16 cellular contexts compared by ENCODE assay signal in the genomic region with DNA sequence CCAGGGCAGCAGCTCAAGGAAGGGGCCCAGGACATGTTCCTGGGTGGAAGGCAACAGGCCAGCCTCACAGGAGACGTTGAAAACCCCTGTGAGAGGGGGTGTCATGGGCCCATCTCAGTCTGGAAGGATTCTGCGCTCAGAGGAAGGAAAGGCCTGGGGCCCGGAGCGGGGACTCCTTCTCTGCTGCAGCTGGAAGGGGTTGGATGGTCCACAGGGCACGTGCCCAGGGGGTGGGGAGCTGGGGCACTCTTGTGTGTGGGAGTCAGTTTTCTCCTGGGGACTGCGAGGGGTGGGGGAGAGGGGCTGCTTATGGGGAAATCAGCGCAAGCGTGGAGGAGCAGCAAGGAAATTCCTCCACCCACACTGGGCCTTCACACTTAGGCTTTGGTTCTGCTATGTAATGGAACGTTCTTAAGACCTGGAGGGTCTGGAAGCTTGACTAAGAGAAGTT. TPM values are rescaled to one million over a fixed set of nuclear protein-coding genes. Genes with fewer than 3 reads are reported as not detected.
DNase-seq lines count a peak whose midpoint lies in the region; ATAC-seq and TF ChIP-seq lines count a peak whose summit lies in the region.
"Had no signal": no experiment of that assay in that cellular context is flagged by ENCODE, and none has a peak within 500 bp of the region (broad histone marks: within the 10 kb centered on the region; RNA-seq: fewer than 3 reads in every experiment).

No MANE protein-coding gene starts in this region.

- H3K27ac ChIP-seq in thoracic aorta, result no peak overlapping the region
- H3K27ac ChIP-seq: brain microvascular endothelial cell, KMS-11 had no signal

- H3K4me1 Mint-ChIP-seq in activated naive CD8-positive, alpha-beta T cell treated with anti-CD3 and anti-CD28 coated beads, Interleukin-2, amount 50 U/mL, for 24 hours, result peaks cover 32% of the 10 kb centered on the region
- H3K4me1 Mint-ChIP-seq in activated naive CD8-positive, alpha-beta T cell treated with anti-CD3 and anti-CD28 coated beads for 36 hours, result peaks cover 27% of the 10 kb centered on the region
- H3K4me1 Mint-ChIP-seq in activated CD8-positive, alpha-beta memory T cell treated with anti-CD3 and anti-CD28 coated beads, Interleukin-2, amount 10 ng/mL, durations not matched to agents 7 days and 5 days, result peaks cover 10% of the 10 kb centered on the region
- peaks cover 31% of the 10 kb centered on the region for H3K4me1 Mint-ChIP-seq in memory B cell

- TF ChIP-seq CTCF in thoracic aorta (IDR thresholded peaks at IDR 0.05), result no peak

- no peaks in the 10 kb centered on the region for H3K9me3 Mint-ChIP-seq in activated naive CD8-positive, alpha-beta T cell treated with anti-CD3 and anti-CD28 coated beads, Interleukin-2, amount 50 U/mL, for 24 hours
- no peaks in the 10 kb centered on the region for H3K9me3 Mint-ChIP-seq in activated naive CD8-positive, alpha-beta T cell treated with anti-CD3 and anti-CD28 coated beads for 36 hours
- H3K9me3 Mint-ChIP-seq in activated CD8-positive, alpha-beta memory T cell treated with anti-CD3 and anti-CD28 coated beads, Interleukin-2, amount 10 ng/mL, durations not matched to agents 7 days and 5 days (ENCODE audit: low read depth), result no peaks in the 10 kb centered on the region
- H3K9me3 Mint-ChIP-seq in memory B cell, result no peaks in the 10 kb centered on the region
- H3K9me3 Mint-ChIP-seq: T-cell had no signal

- H3K27me3 Mint-ChIP-seq in activated naive CD8-positive, alpha-beta T cell treated with anti-CD3 and anti-CD28 coated beads, Interleukin-2, amount 50 U/mL, for 24 hours, result no peaks in the 10 kb centered on the region
- H3K27me3 Mint-ChIP-seq in activated naive CD8-positive, alpha-beta T cell treated with anti-CD3 and anti-CD28 coated beads for 36 hours, result no peaks in the 10 kb centered on the region
- H3K27me3 Mint-ChIP-seq in activated CD8-positive, alpha-beta memory T cell treated with anti-CD3 and anti-CD28 coated beads, Interleukin-2, amount 10 ng/mL, durations not matched to agents 7 days and 5 days, result peaks cover 11% of the 10 kb centered on the region
- no peaks in the 10 kb centered on the region for H3K27me3 Mint-ChIP-seq in memory B cell
- H3K27me3 Mint-ChIP-seq: T-cell had no signal

- no peaks in the 10 kb centered on the region for H3K27me3 ChIP-seq in thoracic aorta (replicated peaks; ENCODE audit: insufficient read depth)

- DNase-seq in activated naive CD8-positive, alpha-beta T cell treated with anti-CD3 and anti-CD28 coated beads, Interleukin-2, amount 50 U/mL, for 24 hours, result no peak
- DNase-seq in activated naive CD8-positive, alpha-beta T cell treated with anti-CD3 and anti-CD28 coated beads for 36 hours, result no peak
- peak; percentile 37 for DNase-seq in activated CD8-positive, alpha-beta memory T cell treated with anti-CD3 and anti-CD28 coated beads, Interleukin-2, amount 10 ng/mL, durations not matched to agents 7 days and 5 days
- DNase-seq in memory B cell (ENCODE audit: low spot score in 2 of 2), result no peak
- peak; percentile 0 for DNase-seq in thoracic aorta (ENCODE audit: low spot score)
- no peak for DNase-seq in hepatic stellate cell (ENCODE audit: low spot score)
- DNase-seq in dedifferentiated amniotic fluid mesenchymal stem cell (ENCODE audit: extremely low spot score), result no peak
- DNase-seq: activated CD4-positive, alpha-beta T cell treated with anti-CD3 and anti-CD28 coated beads for 4 hours; brain microvascular endothelial cell; Calu3; NCI-H146; NCI-H524 treated with DMSO at 0.1 percent for 48 hours; substantia nigra had no signal

- H3K36me3 ChIP-seq in thoracic aorta, result no peaks in the 10 kb centered on the region
- H3K36me3 ChIP-seq: brain microvascular endothelial cell had no signal

- CTCF ChIA-PET in activated CD8-positive, alpha-beta memory T cell treated with anti-CD3 and anti-CD28 coated beads, Interleukin-2, amount 10 ng/mL, durations not matched to agents 7 days and 5 days (lab: Charles Lee), result interaction anchor here (0.8 to 1.2 kb wide), 2 partner anchors 11 kb away, joined by 3 read pairs; no protein-coding TSS in a partner anchor

- H3K9me3 ChIP-seq in thoracic aorta, result no peaks in the 10 kb centered on the region

- H3K4me3 ChIP-seq in thoracic aorta, result no peak overlapping the region

- peaks cover 12 to 19% of the 10 kb centered on the region in 2 donors for H3K4me1 ChIP-seq in thoracic aorta (ENCODE audit: control insufficient read depth in 1 of 2, low read depth in 2 of 2)

- H3K27ac Mint-ChIP-seq in activated naive CD8-positive, alpha-beta T cell treated with anti-CD3 and anti-CD28 coated beads, Interleukin-2, amount 50 U/mL, for 24 hours, result peak overlapping the region; percentile 46
- no peak overlapping the region for H3K27ac Mint-ChIP-seq in activated naive CD8-positive, alpha-beta T cell treated with anti-CD3 and anti-CD28 coated beads for 36 hours
- H3K27ac Mint-ChIP-seq in activated CD8-positive, alpha-beta memory T cell treated with anti-CD3 and anti-CD28 coated beads, Interleukin-2, amount 10 ng/mL, durations not matched to agents 7 days and 5 days, result no peak overlapping the region
- peak overlapping the region; percentile 83 for H3K27ac Mint-ChIP-seq in memory B cell
- H3K27ac Mint-ChIP-seq: T-cell had no signal

- peaks cover 6% of the 10 kb centered on the region for H3K36me3 Mint-ChIP-seq in activated naive CD8-positive, alpha-beta T cell treated with anti-CD3 and anti-CD28 coated beads, Interleukin-2, amount 50 U/mL, for 24 hours (ENCODE audit: low read depth)
- peaks cover 7% of the 10 kb centered on the region for H3K36me3 Mint-ChIP-seq in activated naive CD8-positive, alpha-beta T cell treated with anti-CD3 and anti-CD28 coated beads for 36 hours
- H3K36me3 Mint-ChIP-seq in activated CD8-positive, alpha-beta memory T cell treated with anti-CD3 and anti-CD28 coated beads, Interleukin-2, amount 10 ng/mL, durations not matched to agents 7 days and 5 days, result no peaks in the 10 kb centered on the region
- no peaks in the 10 kb centered on the region for H3K36me3 Mint-ChIP-seq in memory B cell
- H3K36me3 Mint-ChIP-seq: T-cell had no signal

- no peak overlapping the region for H3K4me3 Mint-ChIP-seq in activated naive CD8-positive, alpha-beta T cell treated with anti-CD3 and anti-CD28 coated beads, Interleukin-2, amount 50 U/mL, for 24 hours
- no peak overlapping the region for H3K4me3 Mint-ChIP-seq in activated naive CD8-positive, alpha-beta T cell treated with anti-CD3 and anti-CD28 coated beads for 36 hours
- H3K4me3 Mint-ChIP-seq in activated CD8-positive, alpha-beta memory T cell treated with anti-CD3 and anti-CD28 coated beads, Interleukin-2, amount 10 ng/mL, durations not matched to agents 7 days and 5 days, result no peak overlapping the region
- H3K4me3 Mint-ChIP-seq in memory B cell, result no peak overlapping the region
- H3K4me3 Mint-ChIP-seq: T-cell had no signal

- ATAC-seq in activated naive CD8-positive, alpha-beta T cell treated with anti-CD3 and anti-CD28 coated beads, Interleukin-2, amount 50 U/mL, for 24 hours, result no peak
- no peak for ATAC-seq in activated CD8-positive, alpha-beta memory T cell treated with anti-CD3 and anti-CD28 coated beads, Interleukin-2, amount 10 ng/mL, durations not matched to agents 7 days and 5 days
- ATAC-seq in memory B cell (ENCODE audit: low read depth), result no peak
- ATAC-seq in thoracic aorta (ENCODE audit: insufficient number of reproducible peaks, low FRiP score, low read depth), result no peak
- ATAC-seq in activated CD4-positive, CD25-positive, alpha-beta regulatory T cell treated with anti-CD3 and anti-CD28 coated beads, Interleukin-2, amount 50 U/mL, for 24 hours, result no peak
- ATAC-seq: T-cell had no signal

RNA-seq across cellular contexts. Expression of a gene that starts 2.9 kb away (rescaled TPM):
- total RNA-seq in activated naive CD8-positive, alpha-beta T cell treated with anti-CD3 and anti-CD28 coated beads for 36 hours, result 10 to 100 TPM; 49.4 to 49.6 TPM
- 10 to 100 TPM; 83.8 to 85.3 TPM for total RNA-seq in activated CD8-positive, alpha-beta memory T cell treated with anti-CD3 and anti-CD28 coated beads, Interleukin-2, amount 10 ng/mL, durations not matched to agents 7 days and 5 days
- total RNA-seq in thoracic aorta, result 10 to 100 TPM; 53.9 to 54.6 TPM

Comparison
In these comparisons a context has a peak if more than half of its experiments do, and no peak if none do; other contexts are left out.
1. H3K27ac Mint-ChIP-seq: peak in activated naive CD8-positive, alpha-beta T cell treated with anti-CD3 and anti-CD28 coated beads, Interleukin-2, amount 50 U/mL, for 24 hours (single experiment) and memory B cell (single experiment); none in activated naive CD8-positive, alpha-beta T cell treated with anti-CD3 and anti-CD28 coated beads for 36 hours (single experiment) and activated CD8-positive, alpha-beta memory T cell treated with anti-CD3 and anti-CD28 coated beads, Interleukin-2, amount 10 ng/mL, durations not matched to agents 7 days and 5 days (single experiment).
2. DNase-seq: peak in activated CD8-positive, alpha-beta memory T cell treated with anti-CD3 and anti-CD28 coated beads, Interleukin-2, amount 10 ng/mL, durations not matched to agents 7 days and 5 days (single experiment) and thoracic aorta (single experiment); none in activated naive CD8-positive, alpha-beta T cell treated with anti-CD3 and anti-CD28 coated beads, Interleukin-2, amount 50 U/mL, for 24 hours (single experiment), activated naive CD8-positive, alpha-beta T cell treated with anti-CD3 and anti-CD28 coated beads for 36 hours (single experiment), memory B cell (0 of 2), hepatic stellate cell (single experiment) and dedifferentiated amniotic fluid mesenchymal stem cell (single experiment).